ENCODE assay signal across 34 cellular contexts in genomic region chr2:214004463-214004862, GRCh38.
"Had no signal": no experiment of that assay in that cellular context is flagged by ENCODE, and none has a peak within 500 bp of the region (broad histone marks: within the 10 kb centered on the region; RNA-seq: fewer than 3 reads in every experiment).

No MANE protein-coding gene starts in this region.

- H3K4me1 Mint-ChIP-seq: activated CD4-positive, alpha-beta T cell treated with anti-CD3 and anti-CD28 coated beads for 36 hours; activated CD4-positive, alpha-beta T cell treated with anti-CD3 and anti-CD28 coated beads, Interleukin-2, amount 10 ng/mL, durations not matched to agents 24 days and 14 days; activated CD8-positive, alpha-beta memory T cell treated with anti-CD3 and anti-CD28 coated beads, Interleukin-2, amount 10 ng/mL, durations not matched to agents 7 days and 5 days; activated naive CD8-positive, alpha-beta T cell treated with anti-CD3 and anti-CD28 coated beads, Interleukin-2, amount 10 ng/mL, durations not matched to agents 7 days and 5 days; central memory CD8-positive, alpha-beta T cell; T-helper 17 cell had no signal

- H3K27me3 ChIP-seq: brain microvascular endothelial cell, dorsolateral prefrontal cortex, esophagus muscularis mucosa, foreskin keratinocyte, gastrocnemius medialis, heart left ventricle had no signal

- ATAC-seq: activated CD4-positive, alpha-beta T cell treated with anti-CD3 and anti-CD28 coated beads for 36 hours; activated CD8-positive, alpha-beta memory T cell treated with anti-CD3 and anti-CD28 coated beads, Interleukin-2, amount 10 ng/mL, durations not matched to agents 7 days and 5 days; activated CD8-positive, alpha-beta T cell treated with anti-CD3 and anti-CD28 coated beads, Interleukin-2, amount 10 ng/mL, durations not matched to agents 7 days and 5 days; activated naive CD4-positive, alpha-beta T cell treated with anti-CD3 and anti-CD28 coated beads, Interleukin-2, amount 50 U/mL, for 72 hours; foreskin keratinocyte; gastrocnemius medialis; heart left ventricle; T-helper 17 cell had no signal

- H3K27ac Mint-ChIP-seq: activated CD4-positive, alpha-beta memory T cell treated with anti-CD3 and anti-CD28 coated beads for 36 hours; activated CD4-positive, alpha-beta T cell treated with anti-CD3 and anti-CD28 coated beads for 36 hours; activated CD4-positive, alpha-beta T cell treated with anti-CD3 and anti-CD28 coated beads, Interleukin-2, amount 10 ng/mL, durations not matched to agents 24 days and 14 days; activated CD8-positive, alpha-beta memory T cell treated with anti-CD3 and anti-CD28 coated beads, Interleukin-2, amount 10 ng/mL, durations not matched to agents 7 days and 5 days; activated CD8-positive, alpha-beta T cell treated with anti-CD3 and anti-CD28 coated beads, Interleukin-2, amount 10 ng/mL, durations not matched to agents 7 days and 5 days; activated naive CD4-positive, alpha-beta T cell treated with anti-CD3 and anti-CD28 coated beads for 36 hours; activated naive CD4-positive, alpha-beta T cell treated with anti-CD3 and anti-CD28 coated beads, Interleukin-2, amount 50 U/mL, for 72 hours; activated naive CD8-positive, alpha-beta T cell treated with anti-CD3 and anti-CD28 coated beads, Interleukin-2, amount 10 ng/mL, durations not matched to agents 7 days and 5 days; activated T-helper 1 cell treated with anti-CD3 and anti-CD28 coated beads, Interleukin-12 subunit alpha, Interleukin-12 subunit beta, Interleukin-2, Interleukin-4 antibody, amounts not matched to agents 30 ng/mL and 10 ng/mL and 1 ng/mL, durations not matched to agents 14 hours and 24 hours and 36 hours; activated T-helper 2 cell treated with anti-CD3 and anti-CD28 coated beads, Interferon-gamma antibody, Interleukin-2, Interleukin-4, amounts not matched to agents 10 μg/mL and 5 μg/mL and 100 μg/mL, durations not matched to agents 14 hours and 24 hours and 36 hours; dendritic cell treated with granulocyte-macrophage colony-stimulating factor and Interleukin-4, amounts not matched to agents 40 ng/mL and 50 ng/mL, for 4 days; T-helper 17 cell; T-helper 2 cell treated with Interferon-gamma antibody and Interleukin-4, amounts not matched to agents 5 μg/mL and 100 μg/mL, for 36 hours had no signal

- H3K36me3 Mint-ChIP-seq: activated CD4-positive, alpha-beta memory T cell treated with anti-CD3 and anti-CD28 coated beads for 36 hours; activated CD8-positive, alpha-beta memory T cell treated with anti-CD3 and anti-CD28 coated beads, Interleukin-2, amount 10 ng/mL, durations not matched to agents 7 days and 5 days; activated naive CD4-positive, alpha-beta T cell treated with anti-CD3 and anti-CD28 coated beads, Interleukin-2, amount 50 U/mL, for 72 hours; activated naive CD8-positive, alpha-beta T cell treated with anti-CD3 and anti-CD28 coated beads, Interleukin-2, amount 10 ng/mL, durations not matched to agents 7 days and 5 days had no signal

- H3K27ac ChIP-seq: brain microvascular endothelial cell, coronary artery, esophagus muscularis mucosa, foreskin keratinocyte, gastrocnemius medialis, heart left ventricle, WERI-Rb-1 had no signal

- H3K36me3 ChIP-seq: brain microvascular endothelial cell, esophagus muscularis mucosa, gastrocnemius medialis, heart left ventricle, WERI-Rb-1 had no signal

- H3K27me3 Mint-ChIP-seq: activated CD4-positive, alpha-beta memory T cell treated with anti-CD3 and anti-CD28 coated beads for 36 hours; activated CD4-positive, alpha-beta T cell treated with anti-CD3 and anti-CD28 coated beads for 36 hours; activated CD4-positive, alpha-beta T cell treated with anti-CD3 and anti-CD28 coated beads, Interleukin-2, amount 10 ng/mL, durations not matched to agents 24 days and 14 days; activated CD8-positive, alpha-beta memory T cell treated with anti-CD3 and anti-CD28 coated beads, Interleukin-2, amount 10 ng/mL, durations not matched to agents 7 days and 5 days; central memory CD8-positive, alpha-beta T cell; dendritic cell treated with granulocyte-macrophage colony-stimulating factor and Interleukin-4, amounts not matched to agents 40 ng/mL and 50 ng/mL, for 4 days; T-helper 17 cell had no signal

- DNase-seq: activated CD4-positive, alpha-beta memory T cell treated with anti-CD3 and anti-CD28 coated beads for 36 hours; activated CD4-positive, alpha-beta T cell treated with anti-CD3 and anti-CD28 coated beads for 36 hours; activated CD4-positive, alpha-beta T cell treated with anti-CD3 and anti-CD28 coated beads, Interleukin-2, amount 10 ng/mL, durations not matched to agents 24 days and 14 days; activated CD4-positive, CD25-positive, alpha-beta regulatory T cell; activated CD4-positive, CD25-positive, alpha-beta regulatory T cell treated with anti-CD3 and anti-CD28 coated beads, Interleukin-2, amount 50 U/mL, for 72 hours; activated CD8-positive, alpha-beta memory T cell treated with anti-CD3 and anti-CD28 coated beads, Interleukin-2, amount 10 ng/mL, durations not matched to agents 7 days and 5 days; activated CD8-positive, alpha-beta memory T cell treated with anti-CD3 and anti-CD28 coated beads, Interleukin-2, amount 50 U/mL, for 4 hours; activated CD8-positive, alpha-beta T cell treated with anti-CD3 and anti-CD28 coated beads, Interleukin-2, amount 10 ng/mL, durations not matched to agents 7 days and 5 days; activated effector memory CD4-positive, alpha-beta T cell treated with anti-CD3 and anti-CD28 coated beads, Interleukin-2, amount 50 U/mL, for 16 hours; activated naive CD4-positive, alpha-beta T cell treated with anti-CD3 and anti-CD28 coated beads for 36 hours; activated naive CD8-positive, alpha-beta T cell treated with anti-CD3 and anti-CD28 coated beads, Interleukin-2, amount 10 ng/mL, durations not matched to agents 7 days and 5 days; activated T-cell treated with anti-CD3 and anti-CD28 coated beads, Interleukin-2, amount 50 U/mL, for 1 hour; activated T-cell treated with anti-CD3 and anti-CD28 coated beads, Interleukin-2, amount 50 U/mL, for 48 hours; anterior cingulate cortex; brain microvascular endothelial cell; dorsolateral prefrontal cortex; effector memory CD4-positive, alpha-beta T cell; erythroblast; foreskin keratinocyte; gastrocnemius medialis; glutamatergic neuron; heart left ventricle; T-helper 1 cell; T-helper 17 cell; T1000; WERI-Rb-1 had no signal

- H3K4me3 ChIP-seq: coronary artery, dorsolateral prefrontal cortex, esophagus muscularis mucosa, gastrocnemius medialis, heart left ventricle had no signal

- H3K4me1 ChIP-seq: esophagus muscularis mucosa, gastrocnemius medialis, heart left ventricle had no signal

- H3K4me3 Mint-ChIP-seq: activated CD4-positive, alpha-beta memory T cell treated with anti-CD3 and anti-CD28 coated beads for 36 hours; activated CD4-positive, alpha-beta T cell treated with anti-CD3 and anti-CD28 coated beads for 36 hours; activated CD4-positive, alpha-beta T cell treated with anti-CD3 and anti-CD28 coated beads, Interleukin-2, amount 10 ng/mL, durations not matched to agents 24 days and 14 days; activated CD8-positive, alpha-beta memory T cell treated with anti-CD3 and anti-CD28 coated beads, Interleukin-2, amount 10 ng/mL, durations not matched to agents 7 days and 5 days; activated CD8-positive, alpha-beta T cell treated with anti-CD3 and anti-CD28 coated beads, Interleukin-2, amount 10 ng/mL, durations not matched to agents 7 days and 5 days; activated naive CD4-positive, alpha-beta T cell treated with anti-CD3 and anti-CD28 coated beads for 36 hours; activated naive CD8-positive, alpha-beta T cell treated with anti-CD3 and anti-CD28 coated beads, Interleukin-2, amount 10 ng/mL, durations not matched to agents 7 days and 5 days; activated T-helper 1 cell treated with anti-CD3 and anti-CD28 coated beads, Interleukin-12 subunit alpha, Interleukin-12 subunit beta, Interleukin-2, Interleukin-4 antibody, amounts not matched to agents 30 ng/mL and 10 ng/mL and 1 ng/mL, durations not matched to agents 14 hours and 24 hours and 36 hours; central memory CD8-positive, alpha-beta T cell; dendritic cell treated with granulocyte-macrophage colony-stimulating factor and Interleukin-4, amounts not matched to agents 40 ng/mL and 50 ng/mL, for 4 days; T-helper 17 cell; T-helper 2 cell treated with Interferon-gamma antibody and Interleukin-4, amounts not matched to agents 5 μg/mL and 100 μg/mL, for 36 hours had no signal

- H3K9me3 Mint-ChIP-seq: activated CD4-positive, alpha-beta T cell treated with anti-CD3 and anti-CD28 coated beads, Interleukin-2, amount 10 ng/mL, durations not matched to agents 24 days and 14 days; activated naive CD4-positive, alpha-beta T cell treated with anti-CD3 and anti-CD28 coated beads for 36 hours; activated naive CD8-positive, alpha-beta T cell treated with anti-CD3 and anti-CD28 coated beads, Interleukin-2, amount 10 ng/mL, durations not matched to agents 7 days and 5 days; activated T-helper 1 cell treated with anti-CD3 and anti-CD28 coated beads, Interleukin-12 subunit alpha, Interleukin-12 subunit beta, Interleukin-2, Interleukin-4 antibody, amounts not matched to agents 30 ng/mL and 10 ng/mL and 1 ng/mL, durations not matched to agents 14 hours and 24 hours and 36 hours; activated T-helper 2 cell treated with anti-CD3 and anti-CD28 coated beads, Interferon-gamma antibody, Interleukin-2, Interleukin-4, amounts not matched to agents 10 μg/mL and 5 μg/mL and 100 μg/mL, durations not matched to agents 14 hours and 24 hours and 36 hours; T-helper 2 cell treated with Interferon-gamma antibody and Interleukin-4, amounts not matched to agents 5 μg/mL and 100 μg/mL, for 36 hours had no signal
